In the genomic region with DNA sequence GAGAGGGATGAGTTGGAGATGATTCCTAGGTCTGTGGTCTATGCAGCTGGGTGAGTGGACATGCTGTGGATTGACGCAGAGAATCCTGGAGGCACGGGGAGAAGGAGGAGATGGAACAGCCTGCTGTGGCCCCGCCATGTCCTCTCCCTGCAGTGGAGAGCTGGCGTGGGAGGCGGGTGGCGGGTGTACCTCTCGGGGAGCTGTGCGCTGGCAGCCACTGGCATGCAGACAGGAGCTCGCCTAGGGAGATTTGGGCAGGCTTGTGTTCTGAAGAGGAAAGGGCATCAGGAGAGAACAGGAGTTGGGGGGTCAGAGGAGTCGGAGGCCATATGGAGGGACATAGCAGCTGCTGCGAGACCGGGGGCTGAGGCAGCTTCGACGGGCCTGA, we compare ENCODE assay signal across 18 cellular contexts. TPM values are rescaled to one million over a fixed set of nuclear protein-coding genes. Genes with fewer than 3 reads are reported as not detected.
A peak's percentile ranks its signal among the peaks of the same experiment; 100 is the strongest.
DNase-seq lines count a peak whose midpoint lies in the region; ATAC-seq, FAIRE-seq and TF ChIP-seq lines count a peak whose summit lies in the region.
"Had no signal": no experiment of that assay in that cellular context is flagged by ENCODE, and none has a peak within 500 bp of the region (broad histone marks: within the 10 kb centered on the region; RNA-seq: fewer than 3 reads in every experiment).

No MANE protein-coding gene starts in this region.

- H3K23ac ChIP-seq in H1 (ENCODE audit: insufficient read length), result no peak overlapping the region

- ATAC-seq in WTC11, result no peak
- ATAC-seq: GM12878, HCT116, PC-3 had no signal

- H3K4me3 Mint-ChIP-seq in WTC11 (no peak overlapping the region), neural progenitor cell (no peak overlapping the region), Calu3 (ENCODE audit: low read depth, unreplicated experiment) (no peak overlapping the region)
- H3K4me3 Mint-ChIP-seq in activated CD4-positive, alpha-beta memory T cell treated with anti-CD3 and anti-CD28 coated beads for 36 hours, result no peak overlapping the region

- H2BK15ac ChIP-seq in H1 (ENCODE audit: low read length), result peak overlapping the region; percentile 22; the same call in 1 of the 2 replicates

- 0 out of 2 replicates have a peak overlapping the region, but pooled peaks have one; percentile 49 for H2BK5ac ChIP-seq in H1 (ENCODE audit: low read depth, low read length)

- H3K4me1 Mint-ChIP-seq in WTC11, result peaks cover 8% of the 10 kb centered on the region; the same call in 1 of the 2 replicates
- peaks cover 9% of the 10 kb centered on the region for H3K4me1 Mint-ChIP-seq in neural progenitor cell
- no peaks in the 10 kb centered on the region for H3K4me1 Mint-ChIP-seq in activated CD4-positive, alpha-beta memory T cell treated with anti-CD3 and anti-CD28 coated beads for 36 hours (ENCODE audit: low read depth)
- no peaks in the 10 kb centered on the region for H3K4me1 Mint-ChIP-seq in Calu3 (ENCODE audit: low read depth, unreplicated experiment)

- CTCF ChIA-PET in WTC11 (lab: Charles Lee), result no interaction called here
- CTCF ChIA-PET in H1 (lab: Charles Lee; ENCODE audit: partially characterized antibody), result interaction anchor here (0.6 to 5.2 kb wide), 3 partner anchors 11 to 202 kb away, joined by 3 to 26 read pairs (median 3); no protein-coding TSS in a partner anchor
- CTCF ChIA-PET in activated CD4-positive, alpha-beta memory T cell treated with anti-CD3 and anti-CD28 coated beads for 36 hours (lab: Charles Lee), result no interaction called here
- CTCF ChIA-PET in Calu3 (lab: Charles Lee), result no interaction called here

- H3K36me3 ChIP-seq in H1 (ENCODE audit: control insufficient read depth in 2 of 4, insufficient read depth in 4 of 4, low read length in 3 of 4) (no peaks in the 10 kb centered on the region), neural progenitor cell (no peaks in the 10 kb centered on the region)

- H3K4ac ChIP-seq in H1 (replicated peaks; ENCODE audit: insufficient read length, low read depth, low read length), result no peak overlapping the region

- H3K27ac ChIP-seq in H1 (ENCODE audit: low read depth, low read length) (no peak overlapping the region), neural progenitor cell (no peak overlapping the region)

- peak overlapping the region; percentile 63 for H4K8ac ChIP-seq in H1 (ENCODE audit: extremely low read depth, insufficient read depth, low read length)

- H3K27ac Mint-ChIP-seq in WTC11, result peak overlapping the region; percentile 5
- peak overlapping the region; percentile 31 for H3K27ac Mint-ChIP-seq in neural progenitor cell
- H3K27ac Mint-ChIP-seq in activated CD4-positive, alpha-beta memory T cell treated with anti-CD3 and anti-CD28 coated beads for 36 hours, result no peak overlapping the region
- H3K27ac Mint-ChIP-seq in Calu3 (ENCODE audit: unreplicated experiment), result no peak overlapping the region

- POLR2A ChIA-PET in WTC11 (lab: Charles Lee) (no interaction called here), H1 (lab: Charles Lee; ENCODE audit: partially characterized antibody) (interaction anchor here (0.7 to 1.4 kb wide), 2 partner anchors 10 to 23 kb away, joined by 3 read pairs; no protein-coding TSS in a partner anchor)
- POLR2A ChIA-PET in activated CD4-positive, alpha-beta memory T cell treated with anti-CD3 and anti-CD28 coated beads for 36 hours (lab: Charles Lee), result no interaction called here

- no peak overlapping the region for H3K14ac ChIP-seq in H1 (ENCODE audit: insufficient read length)

- H3K4me1 ChIP-seq in H1 (replicated peaks in 1 of 4; ENCODE audit: control insufficient read depth in 3 of 4, insufficient read depth in 4 of 4, low read length in 3 of 4) (peaks cover 0 to 3% (median 1%) of the 10 kb centered on the region in 4 experiments; a peak in 1 of 7 replicates), neural progenitor cell (no peaks in the 10 kb centered on the region)
- H3K4me1 ChIP-seq: Caco-2 had no signal

- peak overlapping the region; percentile 51; the same call in 1 of the 2 replicates for H3K18ac ChIP-seq in H1 (ENCODE audit: extremely low read depth, low read length)

- H3K4me2 ChIP-seq in H1 (ENCODE audit: insufficient read depth in 1 of 2, low read depth in 2 of 2, low read length in 2 of 2) (no peak overlapping the region), neural progenitor cell (no peak overlapping the region)

- H3K56ac ChIP-seq in H1 (replicated peaks; ENCODE audit: insufficient read length, low read depth, low read length), result no peak overlapping the region

- FAIRE-seq in H1 (lab: Jason Lieb, UNC), result no peak
- FAIRE-seq: GM12878, GM18507 had no signal

- no peaks in the 10 kb centered on the region for H3K27me3 ChIP-seq in H1 (replicated peaks in 1 of 4; ENCODE audit: control insufficient read depth in 3 of 4, extremely low read depth in 1 of 4, insufficient read depth in 3 of 4, low read length in 3 of 4)
- H3K27me3 ChIP-seq in neural progenitor cell, result no peaks in the 10 kb centered on the region

- 0 out of 2 replicates have a peak overlapping the region, but pooled peaks have one; percentile 21 for H2BK20ac ChIP-seq in H1 (ENCODE audit: low read length)

- H4K91ac ChIP-seq in H1 (replicated peaks; ENCODE audit: insufficient read length, low read length), result peak overlapping the region; percentile 54

- H3K4me3 ChIP-seq in H1 (ENCODE audit: extremely low read depth in 1 of 4, insufficient read depth in 2 of 4, low read depth in 3 of 4, low read length in 4 of 4) (no peak overlapping the region), neural progenitor cell (no peak overlapping the region)
- H3K4me3 ChIP-seq: GM12878 had no signal

- H4K20me1 ChIP-seq in H1 (replicated peaks in 1 of 2; ENCODE audit: control insufficient read depth in 1 of 2, insufficient read depth in 2 of 2, low read length in 2 of 2), result no peaks in the 10 kb centered on the region
- H4K20me1 ChIP-seq in neural progenitor cell (ENCODE audit: low read depth), result peaks cover 7% of the 10 kb centered on the region

- intact Hi-C loops in activated CD4-positive, alpha-beta memory T cell treated with anti-CD3 and anti-CD28 coated beads for 36 hours (cut with micrococcal nuclease), result no loop called here
- intact Hi-C loops in Calu3 (cut with micrococcal nuclease; ENCODE audit: unreplicated experiment), result no loop called here

- H3K9me3 ChIP-seq in H1 (ENCODE audit: insufficient read depth in 2 of 2, low read depth in 1 of 2, low read length in 1 of 2) (no peaks in the 10 kb centered on the region), neural progenitor cell (ENCODE audit: low read depth) (no peaks in the 10 kb centered on the region)
- H3K9me3 ChIP-seq: Caco-2 had no signal

- H2BK12ac ChIP-seq in H1 (ENCODE audit: low read depth, low read length), result peak overlapping the region; percentile 61; the same call in 1 of the 2 replicates

- DNase-seq in GM20000 (ENCODE audit: low spot score), result peak; percentile 3
- DNase-seq in WTC11 (ENCODE audit: low spot score), result no peak
- DNase-seq in H1 (ENCODE audit: low read depth in 1 of 2, low spot score in 2 of 2), result no peak
- no peak for DNase-seq in neural progenitor cell (ENCODE audit: low spot score)
- no peak for DNase-seq in SW 1271 (lab: John Stamatoyannopoulos, UW)
- DNase-seq in activated naive CD4-positive, alpha-beta T cell treated with anti-CD3 and anti-CD28 coated beads, Interleukin-2, amount 50 U/mL, for 16 hours, result no peak
- no peak for DNase-seq in activated CD4-positive, alpha-beta memory T cell treated with anti-CD3 and anti-CD28 coated beads for 36 hours
- DNase-seq in Calu3, result no peak
- DNase-seq: AML-193, Caco-2, NCI-H146, NCI-H2081 treated with DMSO at 0.1 percent for 48 hours, NCI-H226, NCI-H526 treated with DMSO at 0.1 percent for 48 hours, PC-3 had no signal

- no TSS peak for BruUV-seq in Calu3 (replicated peaks; lab: Mats Ljungman, UMichigan)

- H2BK120ac ChIP-seq in H1 (replicated peaks; ENCODE audit: low read depth, low read length), result no peak overlapping the region

- no peak overlapping the region for H4K5ac ChIP-seq in H1 (ENCODE audit: insufficient read length, low read depth, low read length)

- H3K23me2 ChIP-seq in H1 (ENCODE audit: low read depth, low read length), result no peaks in the 10 kb centered on the region

- H3K9me3 Mint-ChIP-seq in WTC11, result no peaks in the 10 kb centered on the region
- H3K9me3 Mint-ChIP-seq in neural progenitor cell, result no peaks in the 10 kb centered on the region
- no peaks in the 10 kb centered on the region for H3K9me3 Mint-ChIP-seq in activated CD4-positive, alpha-beta memory T cell treated with anti-CD3 and anti-CD28 coated beads for 36 hours
- H3K9me3 Mint-ChIP-seq in Calu3 (ENCODE audit: low read depth, unreplicated experiment), result no peaks in the 10 kb centered on the region

- TF ChIP-seq CTCF in GM20000 (IDR thresholded peaks at IDR 0.05; ENCODE audit: extremely low read depth, missing control alignments) (no peak), WTC11 (IDR thresholded peaks at IDR 0.05) (no peak), H1 (IDR thresholded peaks at IDR 0.05; ENCODE audit: control extremely low read depth in 1 of 3, insufficient read depth in 1 of 3, low read depth in 1 of 3, low read length in 3 of 3) (no peak), neural progenitor cell (IDR thresholded peaks at IDR 0.05) (no peak), Calu3 (IDR thresholded peaks at IDR 0.05; ENCODE audit: unreplicated experiment) (no peak)

- WGBS in H1 (ENCODE audit: extremely low coverage in 1 of 2, insufficient coverage in 1 of 2, insufficient read length in 1 of 2, insufficient replicate concordance in 2 of 2, low coverage in 1 of 2, low lambda C conversion rate in 2 of 2, missing lambda C conversion rate in 1 of 2), 2 experiments, result 94% methylated on average over 13 of the region's 14 CpGs; no CpG with 5 or more reads in 1 of the 2 experiments

- H3K36me3 Mint-ChIP-seq in WTC11 (peaks cover 3% of the 10 kb centered on the region; the same call in 1 of the 2 replicates), neural progenitor cell (peaks cover 17% of the 10 kb centered on the region), Calu3 (ENCODE audit: insufficient read depth, unreplicated experiment) (no peaks in the 10 kb centered on the region)
- H3K36me3 Mint-ChIP-seq in activated CD4-positive, alpha-beta memory T cell treated with anti-CD3 and anti-CD28 coated beads for 36 hours, result peaks cover 3% of the 10 kb centered on the region

- TF ChIP-seq RAD21 in H1 (IDR thresholded peaks at IDR 0.05 in 1 of 2, conservative IDR thresholded peaks at IDR 0.05 in 1 of 2; ENCODE audit: low read depth in 2 of 2, low read length in 2 of 2), result no peak

- no peak for TF ChIP-seq POLR2A in H1 (IDR thresholded peaks at IDR 0.05; ENCODE audit: control extremely low read depth in 1 of 2, low read depth in 2 of 2, low read length in 2 of 2)

- H3K79me2 ChIP-seq in H1 (ENCODE audit: control insufficient read depth in 1 of 2, insufficient read depth in 2 of 2, low read length in 2 of 2) (no peaks in the 10 kb centered on the region), neural progenitor cell (ENCODE audit: low read depth) (no peaks in the 10 kb centered on the region)

- peak overlapping the region; percentile 71; the same call in 1 of the 2 replicates for H2AK5ac ChIP-seq in H1 (ENCODE audit: low read depth, low read length)

- TF ChIP-seq EP300 in H1 (IDR thresholded peaks at IDR 0.05; ENCODE audit: borderline replicate concordance in 1 of 2, low read depth in 2 of 2, low read length in 2 of 2), result no peak

- no peak overlapping the region for H2AFZ ChIP-seq in H1 (ENCODE audit: low read length)
- H2AFZ ChIP-seq in neural progenitor cell (replicated peaks), result no peak overlapping the region

- H3F3A ChIP-seq in neural progenitor cell (ENCODE audit: low read depth), result no peaks in the 10 kb centered on the region

- H3K79me1 ChIP-seq in H1 (ENCODE audit: low read depth, low read length), result no peaks in the 10 kb centered on the region

- H3K9ac ChIP-seq in H1 (replicated peaks in 1 of 4; ENCODE audit: extremely low read depth in 1 of 4, low read depth in 3 of 4, low read length in 3 of 4), result no peak overlapping the region
- no peak overlapping the region for H3K9ac ChIP-seq in neural progenitor cell

- H3K27me3 Mint-ChIP-seq in WTC11 (ENCODE audit: low read depth) (no peaks in the 10 kb centered on the region), neural progenitor cell (ENCODE audit: insufficient read depth, low read depth) (peaks cover 10% of the 10 kb centered on the region), Calu3 (ENCODE audit: unreplicated experiment) (no peaks in the 10 kb centered on the region)
- H3K27me3 Mint-ChIP-seq in activated CD4-positive, alpha-beta memory T cell treated with anti-CD3 and anti-CD28 coated beads for 36 hours, result no peaks in the 10 kb centered on the region

RNA-seq across cellular contexts. Expression of gene TECPR2, which starts 56.1 kb away (rescaled TPM):
- 19.8 to 25.0 TPM (median 21.3 TPM) in 3 replicates for total RNA-seq in WTC11 (2021)
- 19.4 and 23.2 TPM in 2 replicates for total RNA-seq in H1 (2021; fragmentation: NEBNext Ultra II Directional; extraction: Animal tissue kit (Norgen Biotek cat#: 25700))
- 6.8 and 9.2 TPM in 2 replicates for polyA plus RNA-seq in H1 (2011; rRNA removed)
- polyA plus RNA-seq in H1 (2011; cell fraction: cytosol; rRNA removed), result 11.0 TPM
- polyA plus RNA-seq in H1 (2011; cell fraction: nucleus; rRNA removed), result 11.4 TPM
- polyA plus RNA-seq in H1 (2012, experiment 1 of 2), result 7.6 to 8.8 TPM (median 8.3 TPM) in 4 replicates
- polyA plus RNA-seq in H1 (2012, experiment 2 of 2), result 4.4 TPM
- 8.5 TPM for polyA plus RNA-seq in H1 (2013, experiment 1 of 2)
- polyA plus RNA-seq in H1 (2013, experiment 2 of 2), result 6.4 TPM
- 17.1 and 21.0 TPM in 2 replicates for polyA minus RNA-seq in H1 (2011; rRNA and poly(A)+ RNA removed)
- 10.2 TPM for polyA minus RNA-seq in H1 (2011; cell fraction: cytosol; rRNA and poly(A)+ RNA removed)
- 14.1 TPM for polyA minus RNA-seq in H1 (2011; cell fraction: nucleus; rRNA and poly(A)+ RNA removed)
- 8.4 and 13.1 TPM in 2 replicates for total RNA-seq in neural progenitor cell (ENCODE audit: low replicate concordance)
- total RNA-seq in activated CD4-positive, alpha-beta memory T cell treated with anti-CD3 and anti-CD28 coated beads for 36 hours, result 1 to 10 TPM; 6.2 to 7.0 TPM
- 21.7 and 22.4 TPM in 2 replicates for total RNA-seq in Calu3 (2022)

RNA-seq across cellular contexts. Expression of gene CINP, which starts 56.2 kb away (rescaled TPM):
- total RNA-seq in WTC11 (2021) (38.3 to 43.8 TPM (median 39.5 TPM) in 3 replicates), neural progenitor cell (ENCODE audit: low replicate concordance) (30.4 and 53.5 TPM in 2 replicates), Calu3 (2022) (38.3 and 39.7 TPM in 2 replicates)
- total RNA-seq in H1 (2021; fragmentation: NEBNext Ultra II Directional; extraction: Animal tissue kit (Norgen Biotek cat#: 25700)), result 47.8 and 53.2 TPM in 2 replicates
- 51.6 and 59.9 TPM in 2 replicates for polyA plus RNA-seq in H1 (2011; rRNA removed)
- polyA plus RNA-seq in H1 (2011; cell fraction: cytosol; rRNA removed), result 51.3 TPM
- polyA plus RNA-seq in H1 (2011; cell fraction: nucleus; rRNA removed), result 31.1 TPM
- polyA plus RNA-seq in H1 (2012, experiment 1 of 2), result 34.7 to 41.9 TPM (median 36.2 TPM) in 4 replicates
- polyA plus RNA-seq in H1 (2012, experiment 2 of 2), result 40.1 TPM
- polyA plus RNA-seq in H1 (2013, experiment 1 of 2), result 34.2 TPM
- 35.7 TPM for polyA plus RNA-seq in H1 (2013, experiment 2 of 2)
- 21.3 and 34.7 TPM in 2 replicates for polyA minus RNA-seq in H1 (2011; rRNA and poly(A)+ RNA removed)
- 15.2 TPM for polyA minus RNA-seq in H1 (2011; cell fraction: cytosol; rRNA and poly(A)+ RNA removed)
- 16.9 TPM for polyA minus RNA-seq in H1 (2011; cell fraction: nucleus; rRNA and poly(A)+ RNA removed)
- total RNA-seq in activated CD4-positive, alpha-beta memory T cell treated with anti-CD3 and anti-CD28 coated beads for 36 hours, result 10 to 100 TPM; 50.5 to 51.2 TPM

Comparison
In these comparisons a context has a peak if more than half of its experiments do, and no peak if none do; other contexts are left out.
1. H3K27ac Mint-ChIP-seq: peak in WTC11 (single experiment) and neural progenitor cell (single experiment); none in activated CD4-positive, alpha-beta memory T cell treated with anti-CD3 and anti-CD28 coated beads for 36 hours (single experiment) and Calu3 (single experiment).